In the genomic region with DNA sequence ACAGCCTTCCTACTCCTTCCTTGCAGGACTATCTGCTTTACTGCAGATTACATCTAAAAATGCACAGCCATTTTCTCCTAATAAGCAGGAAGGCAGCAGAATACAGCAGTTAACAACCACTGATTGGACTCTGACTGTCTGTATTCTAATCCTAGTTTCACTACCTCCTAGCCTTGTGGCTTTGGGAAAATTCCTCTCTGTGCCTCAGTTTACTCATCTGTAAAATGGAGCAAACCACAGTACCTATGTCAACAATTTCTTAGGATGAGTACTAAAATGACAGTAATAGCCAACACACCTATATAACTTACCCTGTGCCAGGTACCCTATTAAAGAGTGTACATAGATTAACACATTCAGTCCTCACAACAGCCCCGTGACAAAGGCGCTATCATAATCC, we compare ENCODE assay signal across 18 cellular contexts.
DNase-seq lines count a peak whose midpoint lies in the region; ATAC-seq, FAIRE-seq and TF ChIP-seq lines count a peak whose summit lies in the region.
"Had no signal": no experiment of that assay in that cellular context is flagged by ENCODE, and none has a peak within 500 bp of the region (broad histone marks: within the 10 kb centered on the region; RNA-seq: fewer than 3 reads in every experiment).

No MANE protein-coding gene starts in this region.

- no peaks in the 10 kb centered on the region for H3F3A ChIP-seq in GM23248 (ENCODE audit: insufficient read depth)

- no peak overlapping the region for H3K9ac ChIP-seq in parathyroid adenoma
- no peak overlapping the region for H3K9ac ChIP-seq in GM23248

- no peak for TF ChIP-seq CTCF in parathyroid adenoma (IDR thresholded peaks at IDR 0.05)
- no peak for TF ChIP-seq CTCF in coronary artery (IDR thresholded peaks at IDR 0.05)

- H4K20me1 ChIP-seq in GM23248 (ENCODE audit: insufficient read depth): no peaks in the 10 kb centered on the region

- H3K79me2 ChIP-seq in parathyroid adenoma (no peaks in the 10 kb centered on the region), GM23248 (ENCODE audit: insufficient read depth) (no peaks in the 10 kb centered on the region)

- H2AFZ ChIP-seq in parathyroid adenoma: peak overlapping the region; percentile 75
- H2AFZ ChIP-seq in GM23248: no peak overlapping the region

- TF ChIP-seq POLR2A in GM12891 (IDR thresholded peaks at IDR 0.05; ENCODE audit: low read depth, low read length): no peak

- FAIRE-seq in GM12891 (lab: Jason Lieb, UNC): peak; percentile 51
- FAIRE-seq: A549, G401.6, GM12892 had no signal

- DNase-seq in activated T-cell treated with anti-CD3 and anti-CD28 coated beads, Interleukin-2, amount 50 U/mL, for 72 hours: no peak
- no peak for DNase-seq in activated T-cell treated with anti-CD3 and anti-CD28 coated beads for 4 hours
- DNase-seq in GM12891 (ENCODE audit: insufficient read length, low spot score): no peak
- DNase-seq in coronary artery (ENCODE audit: low spot score): no peak
- no peak for DNase-seq in GM23248
- DNase-seq: BE2C, DMS153, DMS79 treated with DMSO at 0.1 percent for 48 hours, EL, GOT3, H9 had no signal

- H3K9me2 ChIP-seq in GM23248 (ENCODE audit: insufficient read depth): no peaks in the 10 kb centered on the region

- no peak for ATAC-seq in activated T-cell treated with anti-CD3 and anti-CD28 coated beads, Interleukin-2, amount 50 U/mL, for 72 hours (replicated peaks in 1 of 2)
- ATAC-seq: A549 had no signal

- H3K27ac ChIP-seq in KOPT-K1 (ENCODE audit: low read depth, low read length, poor library complexity, severe bottlenecking) (peak overlapping the region; percentile 65), parathyroid adenoma (peak overlapping the region; percentile 83), coronary artery (no peak overlapping the region), GM23248 (no peak overlapping the region)
- H3K27ac ChIP-seq: A549, C4-2B had no signal

- H3K36me3 Mint-ChIP-seq in activated T-cell treated with anti-CD3 and anti-CD28 coated beads, Interleukin-2, amount 50 U/mL, for 72 hours (ENCODE audit: insufficient read depth in 2 of 2): peaks cover 3 to 9% of the 10 kb centered on the region in 2 donors

- H3K4me3 ChIP-seq in parathyroid adenoma (ENCODE audit: low read depth, low read length): no peak overlapping the region
- no peak overlapping the region for H3K4me3 ChIP-seq in coronary artery
- no peak overlapping the region for H3K4me3 ChIP-seq in GM23248
- H3K4me3 ChIP-seq: A549 had no signal

- no peaks in the 10 kb centered on the region for H3K27me3 Mint-ChIP-seq in activated T-cell treated with anti-CD3 and anti-CD28 coated beads, Interleukin-2, amount 50 U/mL, for 72 hours (ENCODE audit: low read depth)
- H3K27me3 Mint-ChIP-seq: CD4-positive, alpha-beta memory T cell had no signal

- in situ Hi-C loops in GM23248 (cut with MboI): no loop called here

- no peaks in the 10 kb centered on the region for H3K9me3 ChIP-seq in KOPT-K1 (ENCODE audit: insufficient read depth, low read length, poor library complexity, severe bottlenecking)
- no peaks in the 10 kb centered on the region for H3K9me3 ChIP-seq in parathyroid adenoma (ENCODE audit: control insufficient read depth, low read length)
- no peaks in the 10 kb centered on the region for H3K9me3 ChIP-seq in GM23248 (ENCODE audit: low read depth)
- H3K9me3 ChIP-seq: A549, BE2C had no signal

- H3K4me2 ChIP-seq in parathyroid adenoma (ENCODE audit: low read length): no peak overlapping the region
- H3K4me2 ChIP-seq in GM23248 (ENCODE audit: unreplicated experiment): no peak overlapping the region
- H3K4me2 ChIP-seq: A549 had no signal

- H3K27me3 ChIP-seq in parathyroid adenoma (ENCODE audit: control insufficient read depth, insufficient read depth, low read length) (no peaks in the 10 kb centered on the region), GM23248 (replicated peaks; ENCODE audit: insufficient read depth) (no peaks in the 10 kb centered on the region)
- H3K27me3 ChIP-seq: BE2C had no signal

- H3K4me1 Mint-ChIP-seq in activated T-cell treated with anti-CD3 and anti-CD28 coated beads, Interleukin-2, amount 50 U/mL, for 72 hours (ENCODE audit: low read depth): peaks cover 99% of the 10 kb centered on the region

- peak overlapping the region; percentile 12 for H3K27ac Mint-ChIP-seq in activated T-cell treated with anti-CD3 and anti-CD28 coated beads, Interleukin-2, amount 50 U/mL, for 72 hours
- H3K27ac Mint-ChIP-seq: H9 had no signal

- H3K9me3 Mint-ChIP-seq in activated T-cell treated with anti-CD3 and anti-CD28 coated beads, Interleukin-2, amount 50 U/mL, for 72 hours: peaks cover 0 to 2% of the 10 kb centered on the region in 2 donors
- H3K9me3 Mint-ChIP-seq: CD4-positive, alpha-beta memory T cell; H9 had no signal

- H3K4me3 Mint-ChIP-seq in activated T-cell treated with anti-CD3 and anti-CD28 coated beads, Interleukin-2, amount 50 U/mL, for 72 hours: peak overlapping the region in 1 of 2 donors; percentile 69
- H3K4me3 Mint-ChIP-seq: H9 had no signal

- WGBS in GM23248 (ENCODE audit: low coverage in 1 of 2, low lambda C conversion rate in 2 of 2, missing lambda C conversion rate in 2 of 2), 2 experiments: 52 to 63% methylated on average over 2 of the region's 2 CpGs

- H3K4me1 ChIP-seq in parathyroid adenoma: peaks cover 27% of the 10 kb centered on the region
- no peaks in the 10 kb centered on the region for H3K4me1 ChIP-seq in GM23248 (ENCODE audit: insufficient read depth)
- H3K4me1 ChIP-seq: BE2C had no signal

- no peaks in the 10 kb centered on the region for H3K36me3 ChIP-seq in KOPT-K1 (ENCODE audit: insufficient read depth, low read length)
- H3K36me3 ChIP-seq in parathyroid adenoma (ENCODE audit: control insufficient read depth, insufficient read depth, low read length): no peaks in the 10 kb centered on the region
- no peaks in the 10 kb centered on the region for H3K36me3 ChIP-seq in GM23248 (ENCODE audit: low read depth)
- H3K36me3 ChIP-seq: BE2C had no signal

TF ChIP-seq in GM12891, 5 proteins besides CTCF, POLR2A, EP300 and RAD21:
- no peak for TF ChIP-seq PAX5 (IDR thresholded peaks at IDR 0.05; ENCODE audit: insufficient read depth, low read length, severe bottlenecking)
- no peak for TF ChIP-seq SPI1 (IDR thresholded peaks at IDR 0.05; ENCODE audit: low read depth, low read length)
- TF ChIP-seq TAF1 (IDR thresholded peaks at IDR 0.05; ENCODE audit: low read depth, low read length): no peak
- no peak for TF ChIP-seq POU2F2 (IDR thresholded peaks at IDR 0.05; ENCODE audit: low read depth, low read length)
- no peak for TF ChIP-seq POLR2AphosphoS5 (IDR thresholded peaks at IDR 0.05; ENCODE audit: low read depth, low read length)

Comparison
In these comparisons a context has a peak if more than half of its experiments do, and no peak if none do; other contexts are left out.
1. H3K27ac ChIP-seq: peak in KOPT-K1 (single experiment) and parathyroid adenoma (single experiment); none in coronary artery (0 of 2) and GM23248 (single experiment).